ENCODE assay signal across 1 cellular context in the genomic region with DNA sequence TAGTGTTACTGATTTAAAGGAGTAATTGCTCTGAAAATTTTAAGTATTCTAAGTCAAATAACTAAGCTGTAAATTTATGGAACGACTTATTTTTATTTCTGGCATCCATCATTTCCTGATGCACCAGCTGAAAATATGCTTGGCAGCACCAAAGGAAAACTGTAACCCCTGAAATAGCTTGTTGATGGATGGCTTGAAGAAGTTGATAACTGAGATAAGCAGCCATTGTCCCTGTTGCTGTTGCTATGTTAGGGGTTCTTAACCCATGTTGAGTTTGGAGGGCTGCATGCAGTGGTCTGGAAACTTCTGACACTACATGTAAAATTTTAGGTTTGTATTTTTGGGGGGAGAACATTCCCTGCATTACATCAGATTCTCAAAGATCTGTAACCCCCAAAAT.
TF ChIP-seq lines count a peak whose summit lies in the region.

No MANE protein-coding gene starts in this region.

TF ChIP-seq in endothelial cell of umbilical vein, 7 proteins besides CTCF, POLR2A, EP300 and RAD21:
- TF ChIP-seq EZH2 (IDR thresholded peaks at IDR 0.05; ENCODE audit: borderline replicate concordance, low read depth, low read length, severe bottlenecking) (no peak), MYC (IDR thresholded peaks at IDR 0.05; ENCODE audit: low read depth, low read length) (no peak), POLR2AphosphoS5 (IDR thresholded peaks at IDR 0.05; ENCODE audit: insufficient read depth, low read depth, low read length) (no peak), GATA2 (IDR thresholded peaks at IDR 0.05; ENCODE audit: insufficient read depth, insufficient read length, low read depth, low read length) (no peak), FOS (IDR thresholded peaks at IDR 0.05; ENCODE audit: borderline replicate concordance, insufficient read depth, low read length) (no peak), JUN (IDR thresholded peaks at IDR 0.05; ENCODE audit: borderline replicate concordance, insufficient read depth, insufficient read length, low read depth) (no peak)
- TF ChIP-seq, protein P1, sequence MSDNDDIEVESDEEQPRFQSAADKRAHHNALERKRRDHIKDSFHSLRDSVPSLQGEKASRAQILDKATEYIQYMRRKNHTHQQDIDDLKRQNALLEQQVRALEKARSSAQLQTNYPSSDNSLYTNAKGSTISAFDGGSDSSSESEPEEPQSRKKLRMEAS (IDR thresholded peaks at IDR 0.05; ENCODE audit: insufficient read depth, insufficient read length), result no peak
